10 cellular contexts compared by ENCODE assay signal in the genomic region with DNA sequence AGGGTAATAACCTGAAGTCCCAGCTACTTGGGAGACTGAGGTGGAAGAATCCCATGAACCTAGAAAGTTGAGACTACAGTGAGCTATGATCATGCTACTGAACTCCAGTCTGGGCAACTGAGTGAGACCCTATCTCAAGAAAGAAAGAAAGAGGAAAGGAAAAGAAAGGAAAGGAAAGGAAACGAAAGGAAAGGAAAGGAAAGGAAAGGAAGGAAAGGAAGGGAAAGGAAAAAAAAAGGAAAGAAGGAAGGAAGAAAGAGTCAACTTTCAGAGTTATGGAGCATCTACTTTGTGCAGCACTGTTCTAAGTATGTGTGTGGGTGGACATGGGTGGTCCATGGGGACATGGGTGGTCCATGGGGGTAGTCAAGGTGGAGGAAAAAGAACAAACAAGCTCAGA.
"Had no signal": no experiment of that assay in that cellular context is flagged by ENCODE, and none has a peak within 500 bp of the region (broad histone marks: within the 10 kb centered on the region; RNA-seq: fewer than 3 reads in every experiment).

No MANE protein-coding gene starts in this region.

- H3K4me3 ChIP-seq: GM23248, GM23338, HAP-1 had no signal

- H3K27ac ChIP-seq: GM23248 had no signal

- DNase-seq: GM23248, GOT3, H7, H9, HCEC 1CT, HFFc6 had no signal

- H3K9me3 ChIP-seq: HAP-1 had no signal

- H3K9ac ChIP-seq: GM23248 had no signal

- H3K36me3 ChIP-seq: HAP-1 had no signal

- H3K4me1 ChIP-seq: HAP-1 had no signal

- FAIRE-seq: H1, H54 had no signal
